Comparison of ENCODE assay signal across 8 cellular contexts in the genomic region with DNA sequence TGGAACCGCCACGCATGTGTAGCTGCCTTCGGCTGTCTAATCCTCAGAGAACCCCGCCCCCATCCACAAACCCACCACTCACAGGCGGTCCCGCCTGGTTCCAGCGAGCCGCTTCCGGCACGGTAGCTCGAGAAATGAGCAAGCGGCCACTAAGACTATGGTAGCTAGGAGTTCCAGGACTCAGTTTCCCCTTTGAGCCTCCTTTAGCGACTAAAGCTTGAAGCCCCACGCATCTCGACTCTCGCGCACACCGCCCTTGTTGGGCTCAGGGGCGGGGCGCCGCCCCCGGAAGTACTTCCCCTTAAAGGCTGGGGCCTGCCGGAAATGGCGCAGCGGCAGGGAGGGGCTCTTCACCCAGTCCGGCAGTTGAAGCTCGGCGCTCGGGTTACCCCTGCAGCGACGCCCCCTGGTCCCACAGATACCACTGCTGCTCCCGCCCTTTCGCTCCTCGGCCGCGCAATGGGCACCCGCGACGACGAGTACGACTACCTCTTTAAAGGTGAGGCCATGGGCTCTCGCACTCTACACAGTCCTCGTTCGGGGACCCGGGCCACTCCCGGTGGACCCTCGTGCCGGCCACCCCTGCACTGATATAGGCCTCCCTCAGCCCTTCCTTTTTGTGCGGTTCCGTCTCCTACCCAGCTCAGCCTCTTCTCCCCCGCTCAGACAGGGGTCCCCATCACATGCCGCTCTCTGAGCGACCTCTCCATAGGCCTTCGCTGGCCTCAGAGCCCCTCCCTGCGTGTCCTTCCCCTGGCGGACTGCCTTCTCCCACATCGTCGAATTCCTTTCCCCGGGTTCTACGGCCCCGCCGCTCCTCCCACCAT. TPM values are rescaled to one million over a fixed set of nuclear protein-coding genes. Genes with fewer than 3 reads are reported as not detected.
DNase-seq lines count a peak whose midpoint lies in the region; ATAC-seq lines count a peak whose summit lies in the region.

Gene RAB11A (plus strand): TSS at position 365 of the 827 bp plus-strand sequence. CDS start 95 bp downstream, at position 460.

- intact Hi-C loops in activated T-helper 1 cell treated with anti-CD3 and anti-CD28 coated beads, Interleukin-12 subunit alpha, Interleukin-12 subunit beta, Interleukin-2, Interleukin-4 antibody, amounts not matched to agents 30 ng/mL and 10 ng/mL and 1 ng/mL, durations not matched to agents 14 hours and 24 hours and 36 hours (cut with micrococcal nuclease): loop anchor here (1.0 to 5.0 kb wide), 8 partner anchors 13 to 972 kb away; partner anchors contain the start of genes DENND4A and DPP8
- intact Hi-C loops in naive thymus-derived CD4-positive, alpha-beta T cell (cut with micrococcal nuclease): loop anchor here (1.0 to 10.0 kb wide), 19 partner anchors 13 to 1707 kb away; partner anchors contain the start of genes DPP8 (in 2 of the 2), INTS14 (in 2 of the 2), DENND4A (in 1 of the 2) and DIS3L (in 1 of the 2)

- POLR2A ChIA-PET in naive thymus-derived CD4-positive, alpha-beta T cell (lab: Charles Lee): interaction anchor here (0.5 to 4.0 kb wide), 26 partner anchors 11 to 1968 kb away, joined by 3 to 40 read pairs (median 3); partner anchors contain the start of genes CLPX, DENND4A, DIS3L and INTS14

- H3K36me3 ChIP-seq in GM23248 (ENCODE audit: low read depth): no peaks in the 10 kb centered on the region
- H3K36me3 ChIP-seq in naive thymus-derived CD4-positive, alpha-beta T cell (ENCODE audit: control insufficient read depth in 2 of 3, insufficient read depth in 3 of 3, low read length in 3 of 3): peaks cover 0 to 10% (median 0%) of the 10 kb centered on the region in 3 experiments

- peaks cover 4% of the 10 kb centered on the region for H3K27me3 Mint-ChIP-seq in activated T-helper 1 cell treated with anti-CD3 and anti-CD28 coated beads, Interleukin-12 subunit alpha, Interleukin-12 subunit beta, Interleukin-2, Interleukin-4 antibody, amounts not matched to agents 30 ng/mL and 10 ng/mL and 1 ng/mL, durations not matched to agents 14 hours and 24 hours and 36 hours (ENCODE audit: insufficient read depth)
- peaks cover 0 to 5% (median 0%) of the 10 kb centered on the region in 5 donors for H3K27me3 Mint-ChIP-seq in naive thymus-derived CD4-positive, alpha-beta T cell
- H3K27me3 Mint-ChIP-seq in stimulated activated naive B cell treated with anti-CD40 and anti-IgM and Interleukin-4, amounts not matched to agents 10 μg/mL and 1 μg/mL and 100 μg/mL, for 72 hours: peaks cover 0 to 6% of the 10 kb centered on the region in 2 donors

- H4K20me1 ChIP-seq in GM23248 (ENCODE audit: insufficient read depth): no peaks in the 10 kb centered on the region

- H3K9ac ChIP-seq in GM23248: peak within 1 kb of the TSS; percentile 87

- H3K4me1 Mint-ChIP-seq in activated T-helper 1 cell treated with anti-CD3 and anti-CD28 coated beads, Interleukin-12 subunit alpha, Interleukin-12 subunit beta, Interleukin-2, Interleukin-4 antibody, amounts not matched to agents 30 ng/mL and 10 ng/mL and 1 ng/mL, durations not matched to agents 14 hours and 24 hours and 36 hours (ENCODE audit: low read depth): peaks cover 31% of the 10 kb centered on the region
- H3K4me1 Mint-ChIP-seq in naive thymus-derived CD4-positive, alpha-beta T cell: peaks cover 23 to 37% (median 32%) of the 10 kb centered on the region in 7 donors
- peaks cover 17 to 36% of the 10 kb centered on the region in 2 donors for H3K4me1 Mint-ChIP-seq in stimulated activated naive B cell treated with anti-CD40 and anti-IgM and Interleukin-4, amounts not matched to agents 10 μg/mL and 1 μg/mL and 100 μg/mL, for 72 hours

- peaks cover 30% of the 10 kb centered on the region for H3F3A ChIP-seq in GM23248 (ENCODE audit: insufficient read depth)

- no peaks in the 10 kb centered on the region for H3K9me3 ChIP-seq in GM23248 (ENCODE audit: low read depth)
- no peaks in the 10 kb centered on the region for H3K9me3 ChIP-seq in naive thymus-derived CD4-positive, alpha-beta T cell (ENCODE audit: control insufficient read depth in 2 of 3, low read length in 3 of 3)

- H3K27ac Mint-ChIP-seq in activated T-helper 1 cell treated with anti-CD3 and anti-CD28 coated beads, Interleukin-12 subunit alpha, Interleukin-12 subunit beta, Interleukin-2, Interleukin-4 antibody, amounts not matched to agents 30 ng/mL and 10 ng/mL and 1 ng/mL, durations not matched to agents 14 hours and 24 hours and 36 hours: peak within 1 kb of the TSS; percentile 93
- H3K27ac Mint-ChIP-seq in naive thymus-derived CD4-positive, alpha-beta T cell: peak within 1 kb of the TSS; percentile 97 to 100 (median 99)
- H3K27ac Mint-ChIP-seq in stimulated activated naive B cell treated with anti-CD40 and anti-IgM and Interleukin-4, amounts not matched to agents 10 μg/mL and 1 μg/mL and 100 μg/mL, for 72 hours: peak within 1 kb of the TSS; percentile 100

- peak; percentile 96 for ATAC-seq in naive thymus-derived CD4-positive, alpha-beta T cell
- peak; percentile 94 to 96 for ATAC-seq in stimulated activated naive B cell treated with anti-CD40 and anti-IgM and Interleukin-4, amounts not matched to agents 10 μg/mL and 1 μg/mL and 100 μg/mL, for 72 hours (replicated peaks)

- 0 to 1% methylated on average over 54 to 62 of the region's 62 CpGs for WGBS in GM23248 (ENCODE audit: low coverage in 1 of 2, low lambda C conversion rate in 2 of 2, missing lambda C conversion rate in 2 of 2), 2 experiments

- peaks cover 50% of the 10 kb centered on the region for H3K79me2 ChIP-seq in GM23248 (ENCODE audit: insufficient read depth)

- H3K27ac ChIP-seq in GM23248: peak within 1 kb of the TSS; percentile 83
- H3K27ac ChIP-seq in naive thymus-derived CD4-positive, alpha-beta T cell (ENCODE audit: low read depth, low read length): peak within 1 kb of the TSS; percentile 94

- DNase-seq in EH (ENCODE audit: low read depth) (peak; percentile 97), GM23248 (peak; percentile 99), Kasumi-1 (lab: John Stamatoyannopoulos, UW) (peak; percentile 95 to 98), RKO (ENCODE audit: low spot score) (peak; percentile 98), fibroblast of gingiva (ENCODE audit: low read depth) (peak; percentile 97)
- DNase-seq in activated T-helper 1 cell treated with anti-CD3 and anti-CD28 coated beads, Interleukin-12 subunit alpha, Interleukin-12 subunit beta, Interleukin-2, Interleukin-4 antibody, amounts not matched to agents 30 ng/mL and 10 ng/mL and 1 ng/mL, durations not matched to agents 14 hours and 24 hours and 36 hours (ENCODE audit: low spot score): peak; percentile 94
- DNase-seq in naive thymus-derived CD4-positive, alpha-beta T cell: peak; percentile 91 to 97 (median 95)
- DNase-seq in stimulated activated naive B cell treated with anti-CD40 and anti-IgM and Interleukin-4, amounts not matched to agents 10 μg/mL and 1 μg/mL and 100 μg/mL, for 72 hours: peak; percentile 95

- in situ Hi-C loops in GM23248 (cut with MboI): no loop called here

- no peaks in the 10 kb centered on the region for H3K27me3 ChIP-seq in GM23248 (replicated peaks; ENCODE audit: insufficient read depth)
- H3K27me3 ChIP-seq in naive thymus-derived CD4-positive, alpha-beta T cell (ENCODE audit: control insufficient read depth in 2 of 2, insufficient read depth in 2 of 2, low read length in 2 of 2): no peaks in the 10 kb centered on the region

- H3K9me2 ChIP-seq in GM23248 (ENCODE audit: insufficient read depth): no peaks in the 10 kb centered on the region

- H3K36me3 Mint-ChIP-seq in activated T-helper 1 cell treated with anti-CD3 and anti-CD28 coated beads, Interleukin-12 subunit alpha, Interleukin-12 subunit beta, Interleukin-2, Interleukin-4 antibody, amounts not matched to agents 30 ng/mL and 10 ng/mL and 1 ng/mL, durations not matched to agents 14 hours and 24 hours and 36 hours (ENCODE audit: low read depth): peaks cover 16% of the 10 kb centered on the region
- H3K36me3 Mint-ChIP-seq in naive thymus-derived CD4-positive, alpha-beta T cell: peaks cover 0 to 12% (median under 1%) of the 10 kb centered on the region in 5 donors
- peaks cover 4 to 17% of the 10 kb centered on the region in 2 donors for H3K36me3 Mint-ChIP-seq in stimulated activated naive B cell treated with anti-CD40 and anti-IgM and Interleukin-4, amounts not matched to agents 10 μg/mL and 1 μg/mL and 100 μg/mL, for 72 hours

- no peaks in the 10 kb centered on the region for H3K9me3 Mint-ChIP-seq in activated T-helper 1 cell treated with anti-CD3 and anti-CD28 coated beads, Interleukin-12 subunit alpha, Interleukin-12 subunit beta, Interleukin-2, Interleukin-4 antibody, amounts not matched to agents 30 ng/mL and 10 ng/mL and 1 ng/mL, durations not matched to agents 14 hours and 24 hours and 36 hours
- peaks cover 0 to 8% (median 0%) of the 10 kb centered on the region in 11 donors for H3K9me3 Mint-ChIP-seq in naive thymus-derived CD4-positive, alpha-beta T cell
- no peaks in the 10 kb centered on the region for H3K9me3 Mint-ChIP-seq in stimulated activated naive B cell treated with anti-CD40 and anti-IgM and Interleukin-4, amounts not matched to agents 10 μg/mL and 1 μg/mL and 100 μg/mL, for 72 hours

- peak within 1 kb of the TSS; percentile 95 for H3K4me3 ChIP-seq in GM23248
- H3K4me3 ChIP-seq in naive thymus-derived CD4-positive, alpha-beta T cell (ENCODE audit: low read length): peak within 1 kb of the TSS; percentile 94

- peak within 1 kb of the TSS; percentile 92 for H3K4me2 ChIP-seq in GM23248 (ENCODE audit: unreplicated experiment)

- CTCF ChIA-PET in naive thymus-derived CD4-positive, alpha-beta T cell (lab: Charles Lee): interaction anchor here (0.6 to 2.5 kb wide), 10 partner anchors 9 to 231 kb away, joined by 3 to 15 read pairs (median 4); no protein-coding TSS in a partner anchor

- H3K4me3 Mint-ChIP-seq in activated T-helper 1 cell treated with anti-CD3 and anti-CD28 coated beads, Interleukin-12 subunit alpha, Interleukin-12 subunit beta, Interleukin-2, Interleukin-4 antibody, amounts not matched to agents 30 ng/mL and 10 ng/mL and 1 ng/mL, durations not matched to agents 14 hours and 24 hours and 36 hours: peak within 1 kb of the TSS; percentile 99
- H3K4me3 Mint-ChIP-seq in naive thymus-derived CD4-positive, alpha-beta T cell: peak within 1 kb of the TSS; percentile 88 to 100 (median 100)
- peak within 1 kb of the TSS; percentile 97 to 98 for H3K4me3 Mint-ChIP-seq in stimulated activated naive B cell treated with anti-CD40 and anti-IgM and Interleukin-4, amounts not matched to agents 10 μg/mL and 1 μg/mL and 100 μg/mL, for 72 hours

- H2AFZ ChIP-seq in GM23248: peak within 1 kb of the TSS; percentile 88

- peaks cover 16% of the 10 kb centered on the region for H3K4me1 ChIP-seq in GM23248 (ENCODE audit: insufficient read depth)
- H3K4me1 ChIP-seq in naive thymus-derived CD4-positive, alpha-beta T cell (ENCODE audit: control insufficient read depth in 2 of 2, insufficient read depth in 2 of 2, low read length in 2 of 2): peaks cover 5 to 24% of the 10 kb centered on the region in 2 donors

RNA-seq across cellular contexts. Expression of gene RAB11A, which starts in this region (rescaled TPM):
- 148 and 171 TPM in 2 replicates for total RNA-seq in GM23248 (2014; rRNA removed; shearing (Covaris generic))
- polyA plus RNA-seq in GM23248 (2016; fragmentation: Nextera tagmentation; extraction: Ambion mirVana): 258 and 262 TPM in 2 replicates
- total RNA-seq in activated T-helper 1 cell treated with anti-CD3 and anti-CD28 coated beads, Interleukin-12 subunit alpha, Interleukin-12 subunit beta, Interleukin-2, Interleukin-4 antibody, amounts not matched to agents 30 ng/mL and 10 ng/mL and 1 ng/mL, durations not matched to agents 14 hours and 24 hours and 36 hours: 161 and 171 TPM in 2 replicates
- total RNA-seq in naive thymus-derived CD4-positive, alpha-beta T cell: 100 to 1,000 TPM in 2 of 5 experiments, 10 to 100 TPM in 3; 80.9 to 201 (median 88.7) TPM
- polyA plus RNA-seq in naive thymus-derived CD4-positive, alpha-beta T cell: 100 to 1,000 TPM; 213 to 224 TPM

Comparison
In these comparisons a context has a peak if more than half of its experiments do, and no peak if none do; other contexts are left out.
1. Peak in every context shown above with its lines: DNase-seq, ATAC-seq, H3K4me3 ChIP-seq and H3K27ac ChIP-seq.